In genomic region chr10:59885430-59886134, GRCh38 we compare ENCODE assay signal across 8 cellular contexts. TPM values are rescaled to one million over a fixed set of nuclear protein-coding genes. Genes with fewer than 3 reads are reported as not detected.
DNase-seq lines count a peak whose midpoint lies in the region; ATAC-seq lines count a peak whose summit lies in the region.

No MANE protein-coding gene starts in this region.

- ATAC-seq in GM18499 (IDR thresholded peaks at IDR 0.05; ENCODE audit: insufficient read depth, unreplicated experiment), result peak; percentile 65
- ATAC-seq in GM21619 (IDR thresholded peaks at IDR 0.05; ENCODE audit: unreplicated experiment), result peak; percentile 75
- peak; percentile 16 for ATAC-seq in effector memory CD8-positive, alpha-beta T cell (replicated peaks)

- no peak for DNase-seq in effector memory CD8-positive, alpha-beta T cell
- DNase-seq in MG63 (no peak), AG08395 (ENCODE audit: low spot score) (no peak), NCI-H748 (lab: John Stamatoyannopoulos, UW; ENCODE audit: unreplicated experiment) (no peak), activated gamma-delta T cell treated with Interleukin-2 at 50 U/mL for 16 hours (no peak)

- H3K4me1 Mint-ChIP-seq in IgD-negative memory B cell, result peaks cover 75 to 79% (median 78%) of the 10 kb centered on the region in 3 donors
- peaks cover 60 to 71% of the 10 kb centered on the region in 2 donors for H3K4me1 Mint-ChIP-seq in effector memory CD8-positive, alpha-beta T cell (ENCODE audit: low read depth in 2 of 2)

- H3K36me3 ChIP-seq in MG63, result no peaks in the 10 kb centered on the region; the same call in 1 of the 2 replicates

- H3K9me3 ChIP-seq in MG63, result no peaks in the 10 kb centered on the region

- H3K27me3 Mint-ChIP-seq in IgD-negative memory B cell, result no peaks in the 10 kb centered on the region
- no peaks in the 10 kb centered on the region for H3K27me3 Mint-ChIP-seq in effector memory CD8-positive, alpha-beta T cell

- H3K36me3 Mint-ChIP-seq in IgD-negative memory B cell, result peaks cover 7% of the 10 kb centered on the region
- H3K36me3 Mint-ChIP-seq in effector memory CD8-positive, alpha-beta T cell (ENCODE audit: insufficient read depth), result peaks cover 10% of the 10 kb centered on the region

- H3K27me3 ChIP-seq in MG63, result no peaks in the 10 kb centered on the region

- H3K9me3 Mint-ChIP-seq in IgD-negative memory B cell, result no peaks in the 10 kb centered on the region
- H3K9me3 Mint-ChIP-seq in effector memory CD8-positive, alpha-beta T cell, result no peaks in the 10 kb centered on the region

- peak overlapping the region; percentile 33 to 40 (median 37) for H3K27ac Mint-ChIP-seq in IgD-negative memory B cell
- peak overlapping the region; percentile 39 to 55 for H3K27ac Mint-ChIP-seq in effector memory CD8-positive, alpha-beta T cell

- peak overlapping the region; percentile 18 to 88 (median 47) for H3K4me3 Mint-ChIP-seq in IgD-negative memory B cell
- peak overlapping the region; percentile 48 to 51 for H3K4me3 Mint-ChIP-seq in effector memory CD8-positive, alpha-beta T cell

- H3K4me3 ChIP-seq in MG63, result no peak overlapping the region

RNA-seq across cellular contexts. Expression of gene CCDC6, which starts 20.8 kb away (rescaled TPM):
- 13.4 TPM for polyA plus RNA-seq in IgD-negative memory B cell
- 19.0 and 21.1 TPM in 2 replicates for total RNA-seq in MG63 (2014; rRNA removed; shearing (Covaris generic); ENCODE audit: low replicate concordance)

Comparison
In these comparisons a context has a peak if more than half of its experiments do, and no peak if none do; other contexts are left out.
1. ATAC-seq: peak in every context shown above with its lines; median percentile 75 in GM21619; 65 in GM18499; 16 in effector memory CD8-positive, alpha-beta T cell.